ENCODE assay signal across 8 cellular contexts in the genomic region with DNA sequence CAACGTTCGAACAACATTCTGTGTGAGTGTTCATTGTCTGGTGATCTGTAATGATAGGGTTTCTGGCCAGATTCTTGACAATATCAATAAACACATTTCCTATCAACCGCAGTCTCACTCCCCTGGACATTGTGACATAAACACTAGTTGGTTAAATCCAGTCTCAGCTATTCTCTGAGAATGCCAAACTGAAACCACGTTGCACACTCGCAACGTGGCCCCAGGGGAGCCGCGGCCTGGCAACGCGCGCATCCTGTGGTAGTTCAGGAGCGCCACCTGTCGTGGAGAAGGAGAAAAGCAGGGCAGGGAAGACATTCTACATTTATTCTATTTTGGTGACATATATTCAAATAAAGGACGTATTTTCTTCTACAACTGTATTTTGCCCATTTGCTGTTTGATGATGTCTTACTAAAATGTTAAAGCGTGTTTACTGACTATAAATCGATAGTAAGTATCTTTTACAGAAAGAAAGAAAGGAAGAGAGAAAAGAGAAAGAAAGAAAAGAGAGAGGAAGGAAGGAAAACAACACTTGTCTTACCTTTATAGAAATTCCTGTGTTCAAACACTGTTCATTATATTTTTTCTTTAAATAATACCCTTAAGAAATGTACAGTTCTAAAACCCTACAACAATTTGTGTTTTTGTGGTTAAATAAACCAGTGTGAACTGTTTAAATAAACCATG.
A peak's percentile ranks its signal among the peaks of the same experiment; 100 is the strongest.
DNase-seq lines count a peak whose midpoint lies in the region; ATAC-seq and TF ChIP-seq lines count a peak whose summit lies in the region.

No MANE protein-coding gene starts in this region.

- H3K4me3 ChIP-seq in SJCRH30 = peak overlapping the region; percentile 25

- peak; percentile 65 for ATAC-seq in GM18909 (IDR thresholded peaks at IDR 0.05; ENCODE audit: poor library complexity, unreplicated experiment)
- ATAC-seq in GM21717 (IDR thresholded peaks at IDR 0.05; ENCODE audit: unreplicated experiment) = no peak

- H3K9me3 ChIP-seq in SJCRH30 (replicated peaks) = no peaks in the 10 kb centered on the region

- intact Hi-C loops in CD14-positive monocyte (cut with micrococcal nuclease) = no loop called here

- H3K4me1 Mint-ChIP-seq in CD14-positive monocyte = peaks cover 7% of the 10 kb centered on the region

- H3K36me3 ChIP-seq in SJCRH30 = no peaks in the 10 kb centered on the region

- no peaks in the 10 kb centered on the region for H3K27me3 ChIP-seq in SJCRH30

- H3K27me3 Mint-ChIP-seq in CD14-positive monocyte (ENCODE audit: low read depth in 3 of 3) = peaks cover 0 to 2% (median 2%) of the 10 kb centered on the region in 3 donors

- H3K4me3 Mint-ChIP-seq in CD14-positive monocyte = peak overlapping the region in 1 of 2 donors; percentile 61

- no peaks in the 10 kb centered on the region for H3K9me3 Mint-ChIP-seq in CD14-positive monocyte

- peak overlapping the region in 1 of 7 donors; percentile 43 for H3K27ac Mint-ChIP-seq in CD14-positive monocyte

- DNase-seq in CD14-positive monocyte (ENCODE audit: low spot score) (no peak), Kasumi-1 (lab: John Stamatoyannopoulos, UW) (peak; percentile 54 to 55), SJCRH30 (peak; percentile 25 to 56), ecto neural progenitor cell (ENCODE audit: low spot score) (peak; percentile 69), midbrain (lab: John Stamatoyannopoulos, UW) (peak; percentile 16), superior temporal gyrus (ENCODE audit: extremely low spot score) (peak; percentile 51)

- H3K27ac ChIP-seq in SJCRH30 = no peak overlapping the region

- H3K36me3 Mint-ChIP-seq in CD14-positive monocyte = no peaks in the 10 kb centered on the region

- TF ChIP-seq CTCF in CD14-positive monocyte (IDR thresholded peaks at IDR 0.05) = peak; percentile 80

- H3K4me1 ChIP-seq in SJCRH30 = no peaks in the 10 kb centered on the region
